ENCODE assay signal across 8 cellular contexts in the genomic region with DNA sequence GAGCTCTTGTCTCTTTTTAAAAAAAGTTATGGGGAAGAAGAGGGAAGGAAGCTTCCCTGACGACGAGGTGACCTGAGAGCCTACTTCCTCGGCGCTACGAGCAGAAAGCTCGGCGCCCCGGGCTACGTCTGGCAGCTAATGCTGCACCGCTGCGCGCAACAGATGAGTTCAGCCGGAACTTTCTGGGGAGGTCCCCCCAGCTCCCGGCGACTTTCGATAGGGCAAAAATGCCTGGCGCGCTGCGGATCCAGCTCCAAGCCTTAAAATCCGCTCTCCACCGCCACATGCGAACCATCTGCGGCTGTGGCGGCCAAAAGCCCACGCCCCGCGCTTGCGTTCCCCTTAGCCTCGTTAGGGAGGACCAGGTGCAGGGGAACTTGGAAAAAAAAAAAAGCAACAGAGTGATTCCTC. TPM values are rescaled to one million over a fixed set of nuclear protein-coding genes. Genes with fewer than 3 reads are reported as not detected.
DNase-seq lines count a peak whose midpoint lies in the region; ATAC-seq, FAIRE-seq and TF ChIP-seq lines count a peak whose summit lies in the region.

No MANE protein-coding gene starts in this region.

- no peaks in the 10 kb centered on the region for H3K9me3 ChIP-seq in keratinocyte (ENCODE audit: control insufficient read depth, low read depth, low read length)

- in situ Hi-C loops in G401 (cut with HindIII; ENCODE audit: low sequenced_read_pairs) = no loop called here

- peak overlapping the region; percentile 97 for H3K9ac ChIP-seq in keratinocyte (ENCODE audit: control insufficient read depth, extremely low read depth, insufficient read depth, low read length)

- FAIRE-seq in keratinocyte (lab: Jason Lieb, UNC) = no peak

- H3K27ac Mint-ChIP-seq in WTC11 = peak overlapping the region; percentile 95

- peak overlapping the region; percentile 88 for H3K4me3 Mint-ChIP-seq in WTC11

- CTCF ChIA-PET in WTC11 (lab: Charles Lee) = interaction anchor here (0.5 to 2.6 kb wide), 12 partner anchors 14 to 954 kb away, joined by 3 to 19 read pairs (median 4); partner anchors contain the start of genes DNAJC9, MICU1 and NUDT13

- POLR2A ChIA-PET in WTC11 (lab: Charles Lee) = interaction anchor here (0.6 to 1.3 kb wide), 7 partner anchors 27 to 1803 kb away, joined by 3 to 5 read pairs (median 3); partner anchors contain the start of gene DNAJC9

- no peaks in the 10 kb centered on the region for H3K27me3 ChIP-seq in keratinocyte (ENCODE audit: control insufficient read depth, extremely low read depth, insufficient read depth, low read length)

- peak overlapping the region; percentile 81 for H3K27ac ChIP-seq in keratinocyte (ENCODE audit: control insufficient read depth, insufficient read depth, low read length)

- TF ChIP-seq CTCF in WTC11 (IDR thresholded peaks at IDR 0.05) (no peak), cardiac fibroblast (IDR thresholded peaks at IDR 0.05; ENCODE audit: low read depth, low read length) (no peak), keratinocyte (optimal IDR thresholded peaks at IDR 0.05 in 1 of 3, IDR thresholded peaks at IDR 0.05 in 1 of 3, conservative IDR thresholded peaks at IDR 0.05 in 1 of 3; ENCODE audit: extremely low read depth in 1 of 3, insufficient read depth in 2 of 3, low read length in 3 of 3) (no peak)

- H3K4me3 ChIP-seq in cardiac fibroblast (replicated peaks in 1 of 2; ENCODE audit: low read depth in 2 of 2, low read length in 2 of 2) = peak overlapping the region; percentile 95 to 98
- peak overlapping the region; percentile 59 to 74 (median 70) for H3K4me3 ChIP-seq in keratinocyte (ENCODE audit: control insufficient read depth in 2 of 3, extremely low read depth in 1 of 3, insufficient read depth in 2 of 3, low read depth in 1 of 3, low read length in 3 of 3)

- H3K4me2 ChIP-seq in keratinocyte (ENCODE audit: control insufficient read depth, extremely low read depth, insufficient read depth, low read depth, low read length) = peak overlapping the region; percentile 80

- peaks cover 52% of the 10 kb centered on the region for H3K79me2 ChIP-seq in keratinocyte (ENCODE audit: control insufficient read depth, insufficient read depth, low read length)

- peak overlapping the region; percentile 77 for H2AFZ ChIP-seq in keratinocyte (ENCODE audit: control insufficient read depth, low read length)

- dilution Hi-C loops in keratinocyte (cut with MboI; ENCODE audit: extremely low pct_ligation_motif_present, low sequenced_read_pairs) = no loop called here

- no peaks in the 10 kb centered on the region for H3K27me3 Mint-ChIP-seq in WTC11 (ENCODE audit: low read depth)

- H3K4me1 ChIP-seq in keratinocyte (ENCODE audit: control insufficient read depth, extremely low read depth, insufficient read depth, low read length) = peaks cover 13% of the 10 kb centered on the region

- H3K4me1 Mint-ChIP-seq in WTC11 = peaks cover 18% of the 10 kb centered on the region

- no peaks in the 10 kb centered on the region for H3K9me3 Mint-ChIP-seq in WTC11

- no peaks in the 10 kb centered on the region for H3K36me3 Mint-ChIP-seq in WTC11

- no peaks in the 10 kb centered on the region for H3K9me1 ChIP-seq in keratinocyte (ENCODE audit: control insufficient read depth, extremely low read depth, insufficient read depth, low read length)

- DNase-seq in G401 (ENCODE audit: low spot score) (peak; percentile 60), H4 (ENCODE audit: low spot score) (peak; percentile 35), MV-4-11 (lab: John Stamatoyannopoulos, UW) (peak; percentile 56), WTC11 (ENCODE audit: low spot score) (peak; percentile 71), cardiac fibroblast (ENCODE audit: low read depth in 2 of 2) (peak; percentile 69 to 81), keratinocyte (ENCODE audit: low read depth, low spot score) (no peak), NCI-H2196 (lab: John Stamatoyannopoulos, UW; ENCODE audit: unreplicated experiment) (no peak)
- DNase-seq in stimulated activated CD4-positive, alpha-beta T cell treated with anti-CD3 and anti-CD28 coated beads, Interleukin-1b, Interleukin-23, amount 100 ng/mL, for 24 hours (ENCODE audit: low read depth in 4 of 4, low spot score in 1 of 4) = peak; percentile 33 to 57 (median 52)

- peak; percentile 49 for ATAC-seq in WTC11

- H3K36me3 ChIP-seq in keratinocyte (ENCODE audit: control insufficient read depth in 2 of 2, extremely low read depth in 1 of 2, insufficient read depth in 2 of 2, low read length in 2 of 2) = peaks cover 0 to 1% of the 10 kb centered on the region in 2 experiments

- H4K20me1 ChIP-seq in keratinocyte (ENCODE audit: control insufficient read depth, extremely low read depth, insufficient read depth, low read length) = no peaks in the 10 kb centered on the region

TF ChIP-seq in WTC11, 78 proteins besides CTCF, POLR2A, EP300 and RAD21:
- 0 out of 2 replicates have a peak, but pooled peaks have one; percentile 29 for TF ChIP-seq SMAD4 (CRISPR knock-in tag; IDR thresholded peaks at IDR 0.05)
- 0 out of 2 replicates have a peak, but pooled peaks have one; percentile 9 for TF ChIP-seq USF1 (CRISPR knock-in tag; IDR thresholded peaks at IDR 0.05)
- TF ChIP-seq ESRRA (CRISPR knock-in tag; IDR thresholded peaks at IDR 0.05; ENCODE audit: borderline replicate concordance) = no peak
- TF ChIP-seq JUN (CRISPR knock-in tag; IDR thresholded peaks at IDR 0.05) = peak; percentile 50; the same call in 1 of the 2 replicates
- TF ChIP-seq ATF2 (CRISPR knock-in tag; IDR thresholded peaks at IDR 0.05; ENCODE audit: borderline replicate concordance, low read depth) = no peak

RNA-seq across cellular contexts. Expression of gene P4HA1, which starts 0.6 kb away (rescaled TPM):
- total RNA-seq in G401 (2014; rRNA removed; shearing (Covaris generic)) = 49.0 and 62.2 TPM in 2 replicates
- total RNA-seq in H4 (2014; rRNA removed; shearing (Covaris generic)) = 105 and 109 TPM in 2 replicates
- total RNA-seq in WTC11 (2021) = 34.4 to 62.8 TPM (median 59.9 TPM) in 3 replicates
- 29.4 to 67.4 TPM (median 40.4 TPM) in 3 replicates for polyA plus RNA-seq in keratinocyte
- 79.9 TPM for polyA plus RNA-seq in keratinocyte (2011; ENCODE audit: low read depth)
- 19.4 and 37.7 TPM in 2 replicates for polyA plus RNA-seq in keratinocyte (2011; cell fraction: cytosol; rRNA removed)
- polyA plus RNA-seq in keratinocyte (2011; cell fraction: nucleus; rRNA removed) = 36.3 and 59.0 TPM in 2 replicates
- 32.0 and 35.4 TPM in 2 replicates for polyA plus RNA-seq in keratinocyte (2012; ENCODE audit: low replicate concordance)
- 5.1 to 50.4 TPM (median 23.0 TPM) in 3 replicates for polyA minus RNA-seq in keratinocyte
- 19.6 TPM for polyA minus RNA-seq in keratinocyte (2011; cell fraction: cytosol; rRNA and poly(A)+ RNA removed)
- polyA minus RNA-seq in keratinocyte (2011; cell fraction: nucleus; rRNA and poly(A)+ RNA removed) = 33.8 and 54.9 TPM in 2 replicates

RNA-seq across cellular contexts. Expression of gene NUDT13, which starts 14.2 kb away (rescaled TPM):
- total RNA-seq in G401 (2014; rRNA removed; shearing (Covaris generic)) = not detected in 2 replicates
- total RNA-seq in H4 (2014; rRNA removed; shearing (Covaris generic)) = 1.1 and 2.0 TPM in 2 replicates
- total RNA-seq in WTC11 (2021) = 1.8 to 2.9 TPM (median 2.0 TPM) in 3 replicates
- 1.3 to 2.4 TPM (median 1.6 TPM) in 3 replicates for polyA plus RNA-seq in keratinocyte
- polyA plus RNA-seq in keratinocyte (2011; ENCODE audit: low read depth) = 0.89 TPM
- 1.2 and 2.2 TPM in 2 replicates for polyA plus RNA-seq in keratinocyte (2011; cell fraction: cytosol; rRNA removed)
- polyA plus RNA-seq in keratinocyte (2011; cell fraction: nucleus; rRNA removed) = 2.5 and 2.8 TPM in 2 replicates
- 1.0 and 1.4 TPM in 2 replicates for polyA plus RNA-seq in keratinocyte (2012; ENCODE audit: low replicate concordance)
- 0.52 to 1.4 TPM (median 0.53 TPM) in 3 replicates for polyA minus RNA-seq in keratinocyte
- not detected for polyA minus RNA-seq in keratinocyte (2011; cell fraction: cytosol; rRNA and poly(A)+ RNA removed)
- polyA minus RNA-seq in keratinocyte (2011; cell fraction: nucleus; rRNA and poly(A)+ RNA removed) = not detected in 2 replicates

Comparison
In these comparisons a context has a peak if more than half of its experiments do, and no peak if none do; other contexts are left out.
1. DNase-seq: peak in G401 (single experiment), H4 (single experiment), MV-4-11 (single experiment), WTC11 (single experiment), cardiac fibroblast (2 of 2) and stimulated activated CD4-positive, alpha-beta T cell treated with anti-CD3 and anti-CD28 coated beads, Interleukin-1b, Interleukin-23, amount 100 ng/mL, for 24 hours (4 of 4); none in keratinocyte (single experiment) and NCI-H2196 (single experiment).